8 cellular contexts compared by ENCODE assay signal in genomic region chr5:149358294-149358651, GRCh38. TPM values are rescaled to one million over a fixed set of nuclear protein-coding genes. Genes with fewer than 3 reads are reported as not detected.
A peak's percentile ranks its signal among the peaks of the same experiment; 100 is the strongest.
DNase-seq lines count a peak whose midpoint lies in the region; ATAC-seq, FAIRE-seq and TF ChIP-seq lines count a peak whose summit lies in the region.

No MANE protein-coding gene starts in this region.

- no peak for TF ChIP-seq CTCF in bronchial epithelial cell (IDR thresholded peaks at IDR 0.05; ENCODE audit: insufficient read depth, low read length, severe bottlenecking)

- peaks cover 64% of the 10 kb centered on the region for H3K36me3 Mint-ChIP-seq in activated T-cell treated with anti-CD3 and anti-CD28 coated beads, Interleukin-2, amount 50 U/mL, for 24 hours (ENCODE audit: low read depth)

- H3K4me3 ChIP-seq in bronchial epithelial cell (ENCODE audit: low read depth, low read length): peak overlapping the region; percentile 67

- H3K4me3 Mint-ChIP-seq in activated T-cell treated with anti-CD3 and anti-CD28 coated beads, Interleukin-2, amount 50 U/mL, for 24 hours: peak overlapping the region; percentile 97

- no peak for FAIRE-seq in bronchial epithelial cell (lab: Jason Lieb, UNC)

- DNase-seq in activated T-cell treated with anti-CD3 and anti-CD28 coated beads, Interleukin-2, amount 50 U/mL, for 24 hours: no peak
- DNase-seq in activated T-cell treated with anti-CD3 and anti-CD28 coated beads for 4 hours (no peak), SKM-1 (lab: John Stamatoyannopoulos, UW; ENCODE audit: unreplicated experiment) (peak; percentile 42), bronchial epithelial cell (ENCODE audit: low read depth) (no peak), left colon (peak in 1 of 2 donors; percentile 56)
- DNase-seq in stimulated activated CD8-positive, alpha-beta memory T cell treated with anti-CD3 and anti-CD28 coated beads, Interleukin-7, amount 100 ng/mL, for 1 hour (ENCODE audit: low read depth in 2 of 2): peak; percentile 6 to 15
- DNase-seq in effector CD8-positive, alpha-beta T cell (lab: John Stamatoyannopoulos, UW): no peak

- H3K27ac Mint-ChIP-seq in activated T-cell treated with anti-CD3 and anti-CD28 coated beads, Interleukin-2, amount 50 U/mL, for 24 hours: peak overlapping the region; percentile 95

- intact Hi-C loops in left colon (cut with DNase I, micrococcal nuclease): no loop called here

- H3K27me3 Mint-ChIP-seq in activated T-cell treated with anti-CD3 and anti-CD28 coated beads, Interleukin-2, amount 50 U/mL, for 24 hours: no peaks in the 10 kb centered on the region

- no peaks in the 10 kb centered on the region for H3K9me3 Mint-ChIP-seq in activated T-cell treated with anti-CD3 and anti-CD28 coated beads, Interleukin-2, amount 50 U/mL, for 24 hours

- ATAC-seq in HG03196 (IDR thresholded peaks at IDR 0.05; ENCODE audit: unreplicated experiment): peak; percentile 16
- ATAC-seq in left colon: peak; percentile 44

- peaks cover 67% of the 10 kb centered on the region for H3K4me1 Mint-ChIP-seq in activated T-cell treated with anti-CD3 and anti-CD28 coated beads, Interleukin-2, amount 50 U/mL, for 24 hours (ENCODE audit: low read depth)

- H3K36me3 ChIP-seq in bronchial epithelial cell (ENCODE audit: control insufficient read depth, insufficient read depth, low read length): no peaks in the 10 kb centered on the region

- H3K27me3 ChIP-seq in bronchial epithelial cell (ENCODE audit: control insufficient read depth, insufficient read depth, low read length): no peaks in the 10 kb centered on the region

RNA-seq across cellular contexts. Expression of gene PCYOX1L, which starts 0.4 kb away (rescaled TPM):
- 4.2 and 8.4 TPM in 2 replicates for total RNA-seq in bronchial epithelial cell
- total RNA-seq in left colon: 1 to 10 TPM; 3.3 to 3.9 TPM

RNA-seq across cellular contexts. Expression of gene GRPEL2, which starts 13.0 kb away (rescaled TPM):
- total RNA-seq in bronchial epithelial cell: 35.2 and 43.7 TPM in 2 replicates
- 10 to 100 TPM; 10.4 to 10.7 TPM for total RNA-seq in left colon

RNA-seq across cellular contexts. Expression of gene IL17B, which starts 20.8 kb away (rescaled TPM):
- total RNA-seq in bronchial epithelial cell: not detected in 2 replicates
- 1 to 10 TPM in 1 of 2 donors, not detected in 1; 1.1 TPM for total RNA-seq in left colon

Comparison
In these comparisons a context has a peak if more than half of its experiments do, and no peak if none do; other contexts are left out.
1. DNase-seq: peak in SKM-1 (single experiment) and stimulated activated CD8-positive, alpha-beta memory T cell treated with anti-CD3 and anti-CD28 coated beads, Interleukin-7, amount 100 ng/mL, for 1 hour (2 of 2); none in activated T-cell treated with anti-CD3 and anti-CD28 coated beads, Interleukin-2, amount 50 U/mL, for 24 hours (single experiment), activated T-cell treated with anti-CD3 and anti-CD28 coated beads for 4 hours (single experiment), bronchial epithelial cell (single experiment) and effector CD8-positive, alpha-beta T cell (single experiment).